In the genomic region with DNA sequence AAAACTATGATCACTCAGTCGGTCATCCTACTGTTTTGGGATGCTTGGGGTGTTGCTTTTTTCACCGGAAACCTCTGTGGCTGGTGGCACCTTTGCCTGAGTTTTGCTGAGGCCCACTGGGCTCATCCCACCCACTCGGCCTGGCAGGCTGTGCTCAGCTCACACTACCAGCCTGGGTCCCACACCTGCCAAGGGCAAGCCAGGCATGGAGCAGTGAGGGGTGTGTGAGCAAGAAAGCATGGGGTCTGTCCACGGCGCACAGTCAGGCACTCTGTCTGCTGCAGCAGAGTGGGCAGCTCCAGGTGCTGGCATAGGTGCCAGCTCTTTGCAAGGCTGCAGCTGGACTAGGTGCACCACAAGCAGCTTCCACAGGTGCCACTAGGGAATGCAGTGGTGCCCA, we compare ENCODE assay signal across 34 cellular contexts.
"Had no signal": no experiment of that assay in that cellular context is flagged by ENCODE, and none has a peak within 500 bp of the region (broad histone marks: within the 10 kb centered on the region; RNA-seq: fewer than 3 reads in every experiment).

No MANE protein-coding gene starts in this region.

- H3K36me3 ChIP-seq: MG63 had no signal

- H3K4me2 ChIP-seq: KMS-11 had no signal

- H3K27me3 ChIP-seq: MG63 had no signal

- DNase-seq: Kasumi-1, KG1, MG63, MM.1S, MV-4-11, NCI-H1048, NCI-H1092, NCI-H1092 treated with DMSO at 0.1 percent for 48 hours, NCI-H1105, NCI-H1105 treated with DMSO at 0.1 percent for 48 hours, NCI-H1417, NCI-H1417 treated with DMSO at 0.1 percent for 48 hours, NCI-H1436, NCI-H1436 treated with DMSO at 0.1 percent for 48 hours, NCI-H146, NCI-H1694, NCI-H1694 treated with DMSO at 0.1 percent for 48 hours, NCI-H187, NCI-H187 treated with DMSO at 0.1 percent for 48 hours, NCI-H1930, NCI-H2029, NCI-H2029 treated with DMSO at 0.1 percent for 48 hours, NCI-H2081, NCI-H2081 treated with DMSO at 0.1 percent for 48 hours, NCI-H2107, NCI-H2171, NCI-H2171 treated with DMSO at 0.1 percent for 48 hours, NCI-H2227 treated with DMSO at 0.1 percent for 48 hours, NCI-H226, NCI-H345, NCI-H446, NCI-H446 treated with DMSO at 0.1 percent for 48 hours, NCI-H510A had no signal

- H3K9me3 ChIP-seq: MG63 had no signal

- H3K9ac ChIP-seq: KMS-11 had no signal

- H3K27ac ChIP-seq: KMS-11 had no signal

- H3K4me3 ChIP-seq: MG63 had no signal
